In the genomic region with DNA sequence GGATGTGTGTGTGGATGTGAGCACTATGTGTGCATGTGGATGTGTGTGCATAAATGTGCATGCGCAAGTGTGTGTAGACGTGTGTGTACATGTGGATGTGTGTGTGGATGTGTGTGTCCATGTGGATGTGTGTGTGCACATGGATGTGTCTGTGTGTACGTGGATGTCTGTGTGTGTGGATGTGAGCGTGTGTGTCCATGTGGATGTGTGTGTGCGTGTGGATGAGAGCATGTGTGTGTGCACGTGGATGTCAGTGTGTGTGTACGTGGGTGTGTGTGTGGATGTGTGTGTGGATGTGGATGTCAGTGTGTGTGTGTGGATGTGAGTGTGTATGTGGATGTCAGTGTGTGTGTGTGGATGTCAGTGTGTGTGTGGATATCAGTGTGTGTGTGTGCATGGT, we compare ENCODE assay signal across 9 cellular contexts.
"Had no signal": no experiment of that assay in that cellular context is flagged by ENCODE, and none has a peak within 500 bp of the region (broad histone marks: within the 10 kb centered on the region; RNA-seq: fewer than 3 reads in every experiment).

No MANE protein-coding gene starts in this region.

- ATAC-seq: gastroesophageal sphincter had no signal

- H3K4me3 Mint-ChIP-seq: activated T-helper 1 cell treated with anti-CD3 and anti-CD28 coated beads, Interleukin-12 subunit alpha, Interleukin-12 subunit beta, Interleukin-2, Interleukin-4 antibody, amounts not matched to agents 30 ng/mL and 10 ng/mL and 1 ng/mL, durations not matched to agents 14 hours and 24 hours and 36 hours; nephron had no signal

- H3K4me1 Mint-ChIP-seq: nephron had no signal

- H3K36me3 ChIP-seq: gastroesophageal sphincter had no signal

- DNase-seq: dermis blood vessel endothelial cell; stimulated activated CD4-positive, alpha-beta T cell treated with anti-CD3 and anti-CD28 coated beads, Interleukin-15, amount 100 ng/mL, for 24 hours; stimulated activated CD4-positive, alpha-beta T cell treated with anti-CD3 and anti-CD28 coated beads, Interleukin-4, amount 100 ng/mL, for 1 hour; stimulated activated naive CD4-positive, alpha-beta T cell; upper lobe of left lung had no signal

- H3K9me3 Mint-ChIP-seq: activated T-helper 1 cell treated with anti-CD3 and anti-CD28 coated beads, Interleukin-12 subunit alpha, Interleukin-12 subunit beta, Interleukin-2, Interleukin-4 antibody, amounts not matched to agents 30 ng/mL and 10 ng/mL and 1 ng/mL, durations not matched to agents 14 hours and 24 hours and 36 hours; nephron had no signal

- H3K27ac ChIP-seq: gastroesophageal sphincter, SK-N-MC, upper lobe of left lung had no signal

- H3K4me3 ChIP-seq: gastroesophageal sphincter, SK-N-MC, upper lobe of left lung had no signal

- H3K27me3 ChIP-seq: upper lobe of left lung had no signal

- H3K4me1 ChIP-seq: gastroesophageal sphincter had no signal

- H3K27ac Mint-ChIP-seq: activated T-helper 1 cell treated with anti-CD3 and anti-CD28 coated beads, Interleukin-12 subunit alpha, Interleukin-12 subunit beta, Interleukin-2, Interleukin-4 antibody, amounts not matched to agents 30 ng/mL and 10 ng/mL and 1 ng/mL, durations not matched to agents 14 hours and 24 hours and 36 hours; nephron had no signal

- H3K9me3 ChIP-seq: gastroesophageal sphincter, upper lobe of left lung had no signal
